In the genomic region with DNA sequence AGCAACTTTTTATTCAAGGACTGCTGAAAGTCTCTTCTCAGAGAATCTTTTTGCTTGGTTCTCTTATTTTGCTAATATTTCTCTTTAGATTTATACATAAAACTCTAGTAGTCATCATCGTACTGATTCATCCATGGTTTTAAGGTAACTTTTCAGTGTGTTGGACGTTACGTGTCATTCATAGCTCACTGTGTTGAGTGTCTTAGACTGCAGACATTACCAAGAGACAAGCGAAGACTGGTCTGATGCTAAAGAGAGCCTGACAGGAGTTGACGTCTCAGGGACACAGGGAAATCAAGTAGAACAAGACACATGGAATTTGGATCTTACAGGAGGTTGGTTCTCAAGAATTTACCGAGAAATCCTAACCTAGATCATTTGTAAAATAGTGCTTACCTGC, we compare ENCODE assay signal across 1 cellular context.
TF ChIP-seq lines count a peak whose summit lies in the region.

No MANE protein-coding gene starts in this region.

TF ChIP-seq in K562, 482 proteins besides CTCF, POLR2A, EP300 and RAD21 (continued from another document):
- no peak for TF ChIP-seq POU5F1 (IDR thresholded peaks at IDR 0.05; ENCODE audit: borderline replicate concordance, low read depth, low read length, partially characterized antibody)
- TF ChIP-seq ERF (CRISPR knock-in tag; IDR thresholded peaks at IDR 0.05) = no peak
- TF ChIP-seq CC2D1A (IDR thresholded peaks at IDR 0.05) = no peak
- TF ChIP-seq PHF8 (IDR thresholded peaks at IDR 0.05; ENCODE audit: borderline replicate concordance, low read length) = no peak
